In genomic region chr1:209190591-209191241, GRCh38 we compare ENCODE assay signal across 8 cellular contexts.
DNase-seq lines count a peak whose midpoint lies in the region; ATAC-seq and TF ChIP-seq lines count a peak whose summit lies in the region.

No MANE protein-coding gene starts in this region.

- H3K27me3 ChIP-seq in cardiac muscle cell (no peaks in the 10 kb centered on the region), KMS-11 (ENCODE audit: insufficient read depth, low read depth) (no peaks in the 10 kb centered on the region), SJCRH30 (no peaks in the 10 kb centered on the region), psoas muscle (ENCODE audit: insufficient read depth in 3 of 3, low read length in 2 of 3) (peaks cover 0 to 2% (median 0%) of the 10 kb centered on the region in 3 donors)

- ATAC-seq in Right ventricle myocardium superior (ENCODE audit: poor library complexity) (no peak), GM21786 (IDR thresholded peaks at IDR 0.05; ENCODE audit: unreplicated experiment) (peak; percentile 88), psoas muscle (no peak), GM18520 (IDR thresholded peaks at IDR 0.05; ENCODE audit: unreplicated experiment) (no peak)

- no peaks in the 10 kb centered on the region for H3K4me1 ChIP-seq in cardiac muscle cell (ENCODE audit: low read depth)
- peaks cover 41% of the 10 kb centered on the region for H3K4me1 ChIP-seq in KMS-11 (ENCODE audit: low read depth, poor library complexity, severe bottlenecking)
- peaks cover 8% of the 10 kb centered on the region for H3K4me1 ChIP-seq in SJCRH30
- H3K4me1 ChIP-seq in psoas muscle, result no peaks in the 10 kb centered on the region

- peak; percentile 62 to 92 for DNase-seq in cardiac muscle cell (ENCODE audit: low read depth in 1 of 2, low spot score in 1 of 2)
- no peak for DNase-seq in Right ventricle myocardium superior
- DNase-seq in SJCRH30, result peak; percentile 82 to 93
- peak; percentile 43 for DNase-seq in fibroblast of mammary gland (ENCODE audit: low read depth)
- DNase-seq in psoas muscle, result peak in 1 of 2 donors; percentile 46

- H4K20me1 ChIP-seq in KMS-11 (ENCODE audit: insufficient read depth), result no peaks in the 10 kb centered on the region

- H3K4me3 ChIP-seq in cardiac muscle cell (no peak overlapping the region), KMS-11 (IDR thresholded peaks at IDR 0.05; ENCODE audit: insufficient read depth, low read depth, low read length) (no peak overlapping the region), SJCRH30 (no peak overlapping the region), fibroblast of mammary gland (ENCODE audit: control insufficient read depth, low read depth, low read length) (no peak overlapping the region), psoas muscle (no peak overlapping the region)

- H3K9me3 ChIP-seq in cardiac muscle cell (ENCODE audit: low read depth) (no peaks in the 10 kb centered on the region), SJCRH30 (replicated peaks) (peaks cover 18% of the 10 kb centered on the region), psoas muscle (peaks cover 7% of the 10 kb centered on the region)

- intact Hi-C loops in Right ventricle myocardium superior (cut with DNase I), result no loop called here
- intact Hi-C loops in psoas muscle (cut with DNase I), result no loop called here

- H3K36me3 ChIP-seq in cardiac muscle cell, result no peaks in the 10 kb centered on the region
- no peaks in the 10 kb centered on the region for H3K36me3 ChIP-seq in KMS-11 (ENCODE audit: insufficient read depth)
- H3K36me3 ChIP-seq in SJCRH30, result no peaks in the 10 kb centered on the region
- no peaks in the 10 kb centered on the region for H3K36me3 ChIP-seq in psoas muscle (ENCODE audit: insufficient read depth in 1 of 2, low read depth in 1 of 2)

- H3K79me2 ChIP-seq in KMS-11 (ENCODE audit: insufficient read depth, low read depth), result no peaks in the 10 kb centered on the region

- peak overlapping the region; percentile 44; the same call in 1 of the 2 replicates for H2AFZ ChIP-seq in KMS-11 (ENCODE audit: low read depth)

- 17 to 26% (median 18%) methylated on average over 12 of the region's 12 CpGs for WGBS in psoas muscle, 3 donors

- H3K9ac ChIP-seq in KMS-11, result no peak overlapping the region

- TF ChIP-seq CTCF in cardiac muscle cell (IDR thresholded peaks at IDR 0.05; ENCODE audit: low read depth, low read length) (peak; percentile 79), KMS-11 (conservative IDR thresholded peaks at IDR 0.05; ENCODE audit: low read depth, low read length) (peak; percentile 98), fibroblast of mammary gland (conservative IDR thresholded peaks at IDR 0.05; ENCODE audit: control insufficient read depth, insufficient read depth, low read depth, low read length) (peak; percentile 67), psoas muscle (IDR thresholded peaks at IDR 0.05) (peak; percentile 32)

- H3K27ac ChIP-seq in cardiac muscle cell (no peak overlapping the region), KMS-11 (peak overlapping the region; percentile 7; the same call in 1 of the 2 replicates), SJCRH30 (peak overlapping the region; percentile 22; the same call in 1 of the 2 replicates), psoas muscle (no peak overlapping the region)

- no peak overlapping the region; the same call in 1 of the 2 replicates for H3K4me2 ChIP-seq in KMS-11

Comparison
In these comparisons a context has a peak if more than half of its experiments do, and no peak if none do; other contexts are left out.
1. H3K27ac ChIP-seq: peak in KMS-11 (single experiment) and SJCRH30 (single experiment); none in cardiac muscle cell (single experiment) and psoas muscle (single experiment).
2. CTCF ChIP-seq: peak in every context shown above with its lines; median percentile 98 in KMS-11; 79 in cardiac muscle cell; 67 in fibroblast of mammary gland; 32 in psoas muscle.